Comparison of ENCODE assay signal across 13 cellular contexts in genomic region chr9:128918921-128919320, GRCh38. TPM values are rescaled to one million over a fixed set of nuclear protein-coding genes. Genes with fewer than 3 reads are reported as not detected.
DNase-seq lines count a peak whose midpoint lies in the region; ATAC-seq lines count a peak whose summit lies in the region.
"Had no signal": no experiment of that assay in that cellular context is flagged by ENCODE, and none has a peak within 500 bp of the region (broad histone marks: within the 10 kb centered on the region; RNA-seq: fewer than 3 reads in every experiment).

No MANE protein-coding gene starts in this region.

- ATAC-seq in activated CD8-positive, alpha-beta T cell treated with anti-CD3 and anti-CD28 coated beads, Interleukin-2, amount 10 ng/mL, durations not matched to agents 7 days and 5 days, result no peak
- ATAC-seq: WTC11 had no signal

- POLR2A ChIA-PET in activated CD8-positive, alpha-beta T cell treated with anti-CD3 and anti-CD28 coated beads, Interleukin-2, amount 10 ng/mL, durations not matched to agents 7 days and 5 days (lab: Charles Lee), result no interaction called here

- peaks cover 21% of the 10 kb centered on the region for H3K36me3 Mint-ChIP-seq in activated CD4-positive, alpha-beta T cell treated with anti-CD3 and anti-CD28 coated beads, Interleukin-2, amount 10 ng/mL, durations not matched to agents 24 days and 14 days (ENCODE audit: low read depth)
- H3K36me3 Mint-ChIP-seq in activated CD8-positive, alpha-beta T cell treated with anti-CD3 and anti-CD28 coated beads, Interleukin-2, amount 10 ng/mL, durations not matched to agents 7 days and 5 days (ENCODE audit: low read depth), result peaks cover 23% of the 10 kb centered on the region
- H3K36me3 Mint-ChIP-seq in immature natural killer cell, result peaks cover 0 to 25% (median 6%) of the 10 kb centered on the region in 3 donors

- peaks cover 6% of the 10 kb centered on the region for H3K4me1 Mint-ChIP-seq in activated CD4-positive, alpha-beta T cell treated with anti-CD3 and anti-CD28 coated beads, Interleukin-2, amount 10 ng/mL, durations not matched to agents 24 days and 14 days
- H3K4me1 Mint-ChIP-seq in activated CD8-positive, alpha-beta T cell treated with anti-CD3 and anti-CD28 coated beads, Interleukin-2, amount 10 ng/mL, durations not matched to agents 7 days and 5 days (ENCODE audit: low read depth), result peaks cover 7% of the 10 kb centered on the region
- peaks cover 29% of the 10 kb centered on the region in 2 donors for H3K4me1 Mint-ChIP-seq in immature natural killer cell

- no peak for DNase-seq in activated CD4-positive, alpha-beta T cell treated with anti-CD3 and anti-CD28 coated beads, Interleukin-2, amount 10 ng/mL, durations not matched to agents 24 days and 14 days
- no peak for DNase-seq in activated CD4-positive, alpha-beta T cell treated with anti-CD3 and anti-CD28 coated beads for 1 hour
- DNase-seq in activated CD8-positive, alpha-beta T cell treated with anti-CD3 and anti-CD28 coated beads, Interleukin-2, amount 10 ng/mL, durations not matched to agents 7 days and 5 days, result no peak
- DNase-seq in immature natural killer cell, result no peak
- no peak for DNase-seq in substantia nigra (lab: John Stamatoyannopoulos, UW)
- no peak for DNase-seq in mucosa of gallbladder (ENCODE audit: low spot score)
- no peak for DNase-seq in NCI-H345 treated with DMSO at 0.1 percent for 48 hours (lab: John Stamatoyannopoulos, UW; ENCODE audit: unreplicated experiment)
- DNase-seq in central memory CD4-positive, alpha-beta T cell, result no peak
- DNase-seq: KBM-7, NCI-H2029 treated with DMSO at 0.1 percent for 48 hours, retina had no signal

- no peak overlapping the region for H3K4me3 Mint-ChIP-seq in activated CD4-positive, alpha-beta T cell treated with anti-CD3 and anti-CD28 coated beads, Interleukin-2, amount 10 ng/mL, durations not matched to agents 24 days and 14 days
- H3K4me3 Mint-ChIP-seq in activated CD8-positive, alpha-beta T cell treated with anti-CD3 and anti-CD28 coated beads, Interleukin-2, amount 10 ng/mL, durations not matched to agents 7 days and 5 days, result no peak overlapping the region
- H3K4me3 Mint-ChIP-seq in immature natural killer cell, result no peak overlapping the region
- H3K4me3 Mint-ChIP-seq: WTC11 had no signal

- intact Hi-C loops in activated CD4-positive, alpha-beta T cell treated with anti-CD3 and anti-CD28 coated beads, Interleukin-2, amount 10 ng/mL, durations not matched to agents 24 days and 14 days (cut with micrococcal nuclease), result no loop called here

- H3K27ac Mint-ChIP-seq in activated CD4-positive, alpha-beta T cell treated with anti-CD3 and anti-CD28 coated beads, Interleukin-2, amount 10 ng/mL, durations not matched to agents 24 days and 14 days, result peak overlapping the region; percentile 58
- peak overlapping the region; percentile 69 for H3K27ac Mint-ChIP-seq in activated CD8-positive, alpha-beta T cell treated with anti-CD3 and anti-CD28 coated beads, Interleukin-2, amount 10 ng/mL, durations not matched to agents 7 days and 5 days
- H3K27ac Mint-ChIP-seq in immature natural killer cell, result peak overlapping the region; percentile 62 to 85 (median 74)
- H3K27ac Mint-ChIP-seq: WTC11 had no signal

- CTCF ChIA-PET in activated CD8-positive, alpha-beta T cell treated with anti-CD3 and anti-CD28 coated beads, Interleukin-2, amount 10 ng/mL, durations not matched to agents 7 days and 5 days (lab: Charles Lee), result interaction anchor here (2.4 kb wide), 1 partner anchor 9 kb away, joined by 11 read pairs; no protein-coding TSS in a partner anchor

- H3K9me3 Mint-ChIP-seq in activated CD4-positive, alpha-beta T cell treated with anti-CD3 and anti-CD28 coated beads, Interleukin-2, amount 10 ng/mL, durations not matched to agents 24 days and 14 days, result no peaks in the 10 kb centered on the region
- no peaks in the 10 kb centered on the region for H3K9me3 Mint-ChIP-seq in activated CD8-positive, alpha-beta T cell treated with anti-CD3 and anti-CD28 coated beads, Interleukin-2, amount 10 ng/mL, durations not matched to agents 7 days and 5 days (ENCODE audit: insufficient read depth)
- H3K9me3 Mint-ChIP-seq in immature natural killer cell, result no peaks in the 10 kb centered on the region
- H3K9me3 Mint-ChIP-seq: WTC11 had no signal

- H3K27ac ChIP-seq in substantia nigra (ENCODE audit: low read depth, low read length, poor library complexity, severe bottlenecking), result peak overlapping the region; percentile 51
- H3K27ac ChIP-seq: SJSA1 had no signal

- H3K27me3 Mint-ChIP-seq in activated CD4-positive, alpha-beta T cell treated with anti-CD3 and anti-CD28 coated beads, Interleukin-2, amount 10 ng/mL, durations not matched to agents 24 days and 14 days, result no peaks in the 10 kb centered on the region
- no peaks in the 10 kb centered on the region for H3K27me3 Mint-ChIP-seq in activated CD8-positive, alpha-beta T cell treated with anti-CD3 and anti-CD28 coated beads, Interleukin-2, amount 10 ng/mL, durations not matched to agents 7 days and 5 days (ENCODE audit: low read depth)
- peaks cover 2 to 4% (median 4%) of the 10 kb centered on the region in 3 donors for H3K27me3 Mint-ChIP-seq in immature natural killer cell (ENCODE audit: low read depth in 3 of 3)

RNA-seq across cellular contexts. Expression of gene PHYHD1, which starts 1.9 kb away (rescaled TPM):
- 0.45 and 0.47 TPM in 2 replicates for total RNA-seq in activated CD4-positive, alpha-beta T cell treated with anti-CD3 and anti-CD28 coated beads, Interleukin-2, amount 10 ng/mL, durations not matched to agents 24 days and 14 days
- under 1 TPM; 0.55 to 0.68 TPM for total RNA-seq in activated CD8-positive, alpha-beta T cell treated with anti-CD3 and anti-CD28 coated beads, Interleukin-2, amount 10 ng/mL, durations not matched to agents 7 days and 5 days
- polyA plus RNA-seq in immature natural killer cell, result 1 to 10 TPM; 2.7 to 7.1 (median 4.1) TPM
- 14.6 TPM for total RNA-seq in mucosa of gallbladder
- total RNA-seq: SJSA1 had no signal

RNA-seq across cellular contexts. Expression of gene DOLK, which starts 28.5 kb away (rescaled TPM):
- 15.2 and 15.9 TPM in 2 replicates for total RNA-seq in activated CD4-positive, alpha-beta T cell treated with anti-CD3 and anti-CD28 coated beads, Interleukin-2, amount 10 ng/mL, durations not matched to agents 24 days and 14 days
- 1 to 10 TPM; 7.9 to 8.7 TPM for total RNA-seq in activated CD8-positive, alpha-beta T cell treated with anti-CD3 and anti-CD28 coated beads, Interleukin-2, amount 10 ng/mL, durations not matched to agents 7 days and 5 days
- 10 to 100 TPM in 1 of 3 donors, 1 to 10 TPM in 2; 9.5 to 18.0 (median 10.0) TPM for polyA plus RNA-seq in immature natural killer cell
- total RNA-seq in mucosa of gallbladder, result 18.2 TPM

RNA-seq across cellular contexts. Expression of gene NUP188, which starts 28.6 kb away (rescaled TPM):
- total RNA-seq in activated CD4-positive, alpha-beta T cell treated with anti-CD3 and anti-CD28 coated beads, Interleukin-2, amount 10 ng/mL, durations not matched to agents 24 days and 14 days, result 162 and 176 TPM in 2 replicates
- 10 to 100 TPM; 83.8 to 85.2 TPM for total RNA-seq in activated CD8-positive, alpha-beta T cell treated with anti-CD3 and anti-CD28 coated beads, Interleukin-2, amount 10 ng/mL, durations not matched to agents 7 days and 5 days
- 10 to 100 TPM; 12.2 to 31.8 (median 18.6) TPM for polyA plus RNA-seq in immature natural killer cell
- total RNA-seq in mucosa of gallbladder, result 28.2 TPM

RNA-seq across cellular contexts. Expression of gene LRRC8A, which starts 37.0 kb away (rescaled TPM):
- total RNA-seq in activated CD4-positive, alpha-beta T cell treated with anti-CD3 and anti-CD28 coated beads, Interleukin-2, amount 10 ng/mL, durations not matched to agents 24 days and 14 days, result 27.7 and 28.4 TPM in 2 replicates
- 10 to 100 TPM; 26.1 to 27.2 TPM for total RNA-seq in activated CD8-positive, alpha-beta T cell treated with anti-CD3 and anti-CD28 coated beads, Interleukin-2, amount 10 ng/mL, durations not matched to agents 7 days and 5 days
- polyA plus RNA-seq in immature natural killer cell, result 10 to 100 TPM; 29.3 to 98.2 (median 34.6) TPM
- total RNA-seq in mucosa of gallbladder, result 61.8 TPM

RNA-seq across cellular contexts. Expression of gene KYAT1, which starts 37.2 kb away (rescaled TPM):
- total RNA-seq in activated CD4-positive, alpha-beta T cell treated with anti-CD3 and anti-CD28 coated beads, Interleukin-2, amount 10 ng/mL, durations not matched to agents 24 days and 14 days, result 11.7 and 14.4 TPM in 2 replicates
- 10 to 100 TPM; 12.6 to 13.0 TPM for total RNA-seq in activated CD8-positive, alpha-beta T cell treated with anti-CD3 and anti-CD28 coated beads, Interleukin-2, amount 10 ng/mL, durations not matched to agents 7 days and 5 days
- polyA plus RNA-seq in immature natural killer cell, result 10 to 100 TPM in 1 of 3 donors, 1 to 10 TPM in 2; 9.6 to 10.1 (median 10.0) TPM
- total RNA-seq in mucosa of gallbladder, result 9.7 TPM
